ENCODE assay signal across 8 cellular contexts in genomic region chr7:100478966-100479660, GRCh38. TPM values are rescaled to one million over a fixed set of nuclear protein-coding genes. Genes with fewer than 3 reads are reported as not detected.
DNase-seq lines count a peak whose midpoint lies in the region; ATAC-seq lines count a peak whose summit lies in the region.

TSS of gene TSC22D4 (minus strand) at chr7:100479214. CDS start at chr7:100478038, 1,176 bp downstream.

- DNase-seq in CD1c-positive myeloid dendritic cell (ENCODE audit: extremely low spot score) (peak; percentile 81), HS-5 (ENCODE audit: low read depth) (peak; percentile 46), NOMO-1 treated with DMSO at 0.1 percent for 48 hours (lab: John Stamatoyannopoulos, UW; ENCODE audit: unreplicated experiment) (peak; percentile 98), lung microvascular endothelial cell (ENCODE audit: low read depth in 2 of 2) (peak; percentile 81 to 89)
- peak; percentile 91 for DNase-seq in effector CD8-positive, alpha-beta T cell (lab: John Stamatoyannopoulos, UW)
- peak; percentile 73 to 89 (median 73) for DNase-seq in stimulated activated CD4-positive, alpha-beta T cell treated with anti-CD3 and anti-CD28 coated beads, TNF-alpha, amount 100 ng/mL, for 24 hours (ENCODE audit: low read depth in 3 of 3)

- ATAC-seq in GM19452 (IDR thresholded peaks at IDR 0.05; ENCODE audit: unreplicated experiment) = peak; percentile 53

- CTCF ChIA-PET in activated CD8-positive, alpha-beta memory T cell treated with anti-CD3 and anti-CD28 coated beads for 36 hours (lab: Charles Lee) = interaction anchor here (0.6 to 2.2 kb wide), 5 partner anchors 9 to 85 kb away, joined by 3 to 12 read pairs (median 3); no protein-coding TSS in a partner anchor

- POLR2A ChIA-PET in activated CD8-positive, alpha-beta memory T cell treated with anti-CD3 and anti-CD28 coated beads for 36 hours (lab: Charles Lee) = interaction anchor here (0.6 to 1.6 kb wide), 5 partner anchors 14 to 231 kb away, joined by 3 to 8 read pairs (median 3); partner anchors contain the start of genes FBXO24, MEPCE and ZCWPW1

RNA-seq across cellular contexts. Expression of gene TSC22D4, which starts in this region (rescaled TPM):
- total RNA-seq in activated CD8-positive, alpha-beta memory T cell treated with anti-CD3 and anti-CD28 coated beads for 36 hours = 10 to 100 TPM; 90.9 to 95.0 TPM
- total RNA-seq in lung microvascular endothelial cell = 21.6 and 25.8 TPM in 2 replicates

Comparison
In these comparisons a context has a peak if more than half of its experiments do, and no peak if none do; other contexts are left out.
1. Peak in every context shown above with its lines: DNase-seq and ATAC-seq.
2. DNase-seq: peak in every context shown above with its lines; median percentile 98 in NOMO-1 treated with DMSO at 0.1 percent for 48 hours; 91 in effector CD8-positive, alpha-beta T cell; 85 in lung microvascular endothelial cell; 81 in CD1c-positive myeloid dendritic cell; 73 in stimulated activated CD4-positive, alpha-beta T cell treated with anti-CD3 and anti-CD28 coated beads, TNF-alpha, amount 100 ng/mL, for 24 hours; 46 in HS-5.